35 cellular contexts compared by ENCODE assay signal in genomic region chr12:1445807-1446206, GRCh38.
DNase-seq lines count a peak whose midpoint lies in the region; ATAC-seq, FAIRE-seq and TF ChIP-seq lines count a peak whose summit lies in the region.
"Had no signal": no experiment of that assay in that cellular context is flagged by ENCODE, and none has a peak within 500 bp of the region (broad histone marks: within the 10 kb centered on the region; RNA-seq: fewer than 3 reads in every experiment).

No MANE protein-coding gene starts in this region.

- H3K27ac ChIP-seq in HepG2 (ENCODE audit: extremely low read length, insufficient read depth, low read length) (no peak overlapping the region), right lobe of liver (no peak overlapping the region), tibial artery (peak overlapping the region in 1 of 2 donors; percentile 36)
- H3K27ac ChIP-seq: A549, prostate gland, suprapubic skin had no signal

- CTCF ChIA-PET in HepG2 (lab: Yijun Ruan, JAX; ENCODE audit: low intra/inter-chr PET ratio, low total read pairs), result no interaction called here

- H3K79me2 ChIP-seq in HepG2 (ENCODE audit: insufficient read depth, low read length), result no peaks in the 10 kb centered on the region

- H3K27me3 ChIP-seq in HepG2 (ENCODE audit: control insufficient read depth in 1 of 2, insufficient read depth in 2 of 2, low read length in 2 of 2) (no peaks in the 10 kb centered on the region), right lobe of liver (no peaks in the 10 kb centered on the region), tibial artery (no peaks in the 10 kb centered on the region)
- H3K27me3 ChIP-seq: esophagus squamous epithelium, MG63, suprapubic skin had no signal

- intact Hi-C loops in HepG2 (cut with micrococcal nuclease; ENCODE audit: unreplicated experiment) (no loop called here), right lobe of liver (cut with DNase I) (no loop called here), tibial artery (cut with DNase I; ENCODE audit: low total_unique reads) (no loop called here), CD14-positive monocyte (cut with micrococcal nuclease) (no loop called here)

- ATAC-seq in HepG2, result no peak
- ATAC-seq in right lobe of liver, result no peak
- no peak for ATAC-seq in activated T-helper 17 cell treated with anti-CD3 and anti-CD28 coated beads, Interleukin-2, amount 50 U/mL, for 72 hours (replicated peaks)
- ATAC-seq: A549; CD8-positive, alpha-beta T cell had no signal

- H3K9me3 ChIP-seq in HepG2 (ENCODE audit: low read length) (no peaks in the 10 kb centered on the region), right lobe of liver (no peaks in the 10 kb centered on the region), tibial artery (no peaks in the 10 kb centered on the region)
- H3K9me3 ChIP-seq: A549, esophagus squamous epithelium, prostate gland, suprapubic skin had no signal

- peak overlapping the region; percentile 1 for H3K27ac Mint-ChIP-seq in activated T-helper 17 cell treated with anti-CD3 and anti-CD28 coated beads, Interleukin-2, amount 50 U/mL, for 72 hours
- no peak overlapping the region for H3K27ac Mint-ChIP-seq in CD14-positive monocyte
- H3K27ac Mint-ChIP-seq in T-helper 2 cell treated with Interferon-gamma antibody and Interleukin-4, amounts not matched to agents 5 μg/mL and 100 μg/mL, for 36 hours, result no peak overlapping the region
- H3K27ac Mint-ChIP-seq: CD8-positive, alpha-beta T cell; T-helper 1 cell treated with Interleukin-12 subunit alpha and Interleukin-12 subunit beta and Interleukin-4 antibody, amounts not matched to agents 30 μg/mL and 1 μg/mL, for 36 hours had no signal

- H2AFZ ChIP-seq in HepG2 (ENCODE audit: low read length), result no peak overlapping the region

- H3K36me3 ChIP-seq in HepG2 (replicated peaks in 1 of 2; ENCODE audit: control insufficient read depth in 1 of 2, insufficient read depth in 2 of 2, low read length in 2 of 2) (peaks cover 3 to 10% of the 10 kb centered on the region in 2 experiments; a peak in 2 of 5 replicates), right lobe of liver (peaks cover 0 to 2% (median 0%) of the 10 kb centered on the region in 4 donors), tibial artery (peaks cover 9 to 15% (median 12%) of the 10 kb centered on the region in 3 donors)
- H3K36me3 ChIP-seq: prostate gland had no signal

- BruUV-seq in HepG2 (replicated peaks; lab: Mats Ljungman, UMichigan), result TSS peak; percentile 29

- no peak for TF ChIP-seq RAD21 in HepG2 (CRISPR knock-in tag; IDR thresholded peaks at IDR 0.05)

- H3K4me3 ChIP-seq in HepG2 (replicated peaks in 1 of 3; ENCODE audit: insufficient read depth in 1 of 3, low read depth in 2 of 3, low read length in 3 of 3), result no peak overlapping the region
- no peak overlapping the region for H3K4me3 ChIP-seq in right lobe of liver
- no peak overlapping the region for H3K4me3 ChIP-seq in tibial artery
- H3K4me3 ChIP-seq: A549, esophagus squamous epithelium, lung, MG63, prostate gland, suprapubic skin had no signal

- no peaks in the 10 kb centered on the region for H3K4me1 Mint-ChIP-seq in activated T-helper 17 cell treated with anti-CD3 and anti-CD28 coated beads, Interleukin-2, amount 50 U/mL, for 72 hours
- no peaks in the 10 kb centered on the region for H3K4me1 Mint-ChIP-seq in CD14-positive monocyte
- no peaks in the 10 kb centered on the region for H3K4me1 Mint-ChIP-seq in T-helper 2 cell treated with Interferon-gamma antibody and Interleukin-4, amounts not matched to agents 5 μg/mL and 100 μg/mL, for 36 hours (ENCODE audit: low read depth)
- H3K4me1 Mint-ChIP-seq: central memory CD8-positive, alpha-beta T cell had no signal

- H3K27me3 Mint-ChIP-seq in activated T-helper 17 cell treated with anti-CD3 and anti-CD28 coated beads, Interleukin-2, amount 50 U/mL, for 72 hours, result no peaks in the 10 kb centered on the region
- no peaks in the 10 kb centered on the region for H3K27me3 Mint-ChIP-seq in CD14-positive monocyte (ENCODE audit: low read depth in 3 of 3)
- H3K27me3 Mint-ChIP-seq in T-helper 2 cell treated with Interferon-gamma antibody and Interleukin-4, amounts not matched to agents 5 μg/mL and 100 μg/mL, for 36 hours (ENCODE audit: low read depth), result no peaks in the 10 kb centered on the region
- H3K27me3 Mint-ChIP-seq: central memory CD8-positive, alpha-beta T cell had no signal

- no peak for FAIRE-seq in HepG2 (lab: Jason Lieb, UNC)
- FAIRE-seq: A549, endometrium, frontal cortex, H54, urothelium cell line had no signal

- whole genome bisulfite sequencing in HepG2 (ENCODE audit: low lambda C conversion rate), result 67% methylated on average over 3 of the region's 3 CpGs
- WGBS in right lobe of liver (ENCODE audit: insufficient coverage, low coverage, low lambda C conversion rate, missing lambda C conversion rate), result 64% methylated on average over 3 of the region's 3 CpGs

- POLR2A ChIA-PET in HepG2 (lab: Yijun Ruan, JAX), result no interaction called here

- H4K20me1 ChIP-seq in HepG2 (ENCODE audit: insufficient read depth, low read length), result no peaks in the 10 kb centered on the region

- DNase-seq in HepG2 (ENCODE audit: low spot score), result no peak
- DNase-seq in right lobe of liver, result no peak
- DNase-seq in iPS-NIHi11 (ENCODE audit: low spot score), result peak; percentile 24
- DNase-seq in tibial artery, result no peak
- no peak for DNase-seq in CD14-positive monocyte (ENCODE audit: low spot score)
- no peak for DNase-seq in T-helper 2 cell treated with Interferon-gamma antibody and Interleukin-4, amounts not matched to agents 5 μg/mL and 100 μg/mL, for 36 hours (ENCODE audit: low spot score)
- DNase-seq in NCI-H1417 (lab: John Stamatoyannopoulos, UW), result no peak
- DNase-seq: activated CD4-positive, alpha-beta T cell treated with anti-CD3 and anti-CD28 coated beads for 4 hours; activated CD8-positive, alpha-beta memory T cell treated with anti-CD3 and anti-CD28 coated beads for 24 hours; activated effector memory CD4-positive, alpha-beta T cell treated with anti-CD3 and anti-CD28 coated beads, Interleukin-2, amount 50 U/mL, for 16 hours; AML-193; CD8-positive, alpha-beta T cell; dermis blood vessel endothelial cell; esophagus squamous epithelium; hypothalamus; KBM-7; MG63; NCI-H1417 treated with DMSO at 0.1 percent for 48 hours; NCI-H2081; NCI-H2227 treated with DMSO at 0.1 percent for 48 hours; NCI-H774; OCI-M1; stimulated activated CD4-positive, alpha-beta T cell treated with anti-CD3 and anti-CD28 coated beads, Interleukin-15, amount 100 ng/mL, for 24 hours; stimulated activated naive CD4-positive, alpha-beta T cell had no signal

- H3K4me1 ChIP-seq in HepG2 (ENCODE audit: insufficient read depth, low read length) (no peaks in the 10 kb centered on the region), right lobe of liver (peaks cover 0 to 2% (median 0%) of the 10 kb centered on the region in 4 donors), tibial artery (peaks cover 0 to 33% (median 13%) of the 10 kb centered on the region in 4 donors)
- H3K4me1 ChIP-seq: A549, prostate gland, suprapubic skin had no signal

- H3K9me3 Mint-ChIP-seq in activated T-helper 17 cell treated with anti-CD3 and anti-CD28 coated beads, Interleukin-2, amount 50 U/mL, for 72 hours, result no peaks in the 10 kb centered on the region
- H3K9me3 Mint-ChIP-seq in CD14-positive monocyte, result peaks cover 0 to 11% (median 7%) of the 10 kb centered on the region in 7 donors
- H3K9me3 Mint-ChIP-seq in T-helper 2 cell treated with Interferon-gamma antibody and Interleukin-4, amounts not matched to agents 5 μg/mL and 100 μg/mL, for 36 hours, result no peaks in the 10 kb centered on the region
- H3K9me3 Mint-ChIP-seq: CD8-positive, alpha-beta T cell; central memory CD8-positive, alpha-beta T cell; T-helper 1 cell treated with Interleukin-12 subunit alpha and Interleukin-12 subunit beta and Interleukin-4 antibody, amounts not matched to agents 30 μg/mL and 1 μg/mL, for 36 hours had no signal

- peaks cover 51% of the 10 kb centered on the region for H3K36me3 Mint-ChIP-seq in activated T-helper 17 cell treated with anti-CD3 and anti-CD28 coated beads, Interleukin-2, amount 50 U/mL, for 72 hours (ENCODE audit: low read depth)
- H3K36me3 Mint-ChIP-seq in CD14-positive monocyte, result peaks cover 40 to 49% of the 10 kb centered on the region in 2 donors
- peaks cover 6% of the 10 kb centered on the region for H3K36me3 Mint-ChIP-seq in T-helper 2 cell treated with Interferon-gamma antibody and Interleukin-4, amounts not matched to agents 5 μg/mL and 100 μg/mL, for 36 hours (ENCODE audit: low read depth)

- TF ChIP-seq EP300 in HepG2 (IDR thresholded peaks at IDR 0.05; ENCODE audit: low read depth in 2 of 2, low read length in 2 of 2), result no peak
- no peak for TF ChIP-seq EP300 in HepG2 (CRISPR knock-in tag; IDR thresholded peaks at IDR 0.05; ENCODE audit: borderline replicate concordance)

- no peak for TF ChIP-seq POLR2A in HepG2 (IDR thresholded peaks at IDR 0.05; ENCODE audit: insufficient read depth in 1 of 2, low read depth in 2 of 2, low read length in 2 of 2)
- TF ChIP-seq POLR2A in right lobe of liver (IDR thresholded peaks at IDR 0.05), result no peak

- no peak overlapping the region for H3K9ac ChIP-seq in HepG2 (ENCODE audit: insufficient read depth, low read depth, low read length)

- no peak for TF ChIP-seq CTCF in HepG2 (CRISPR knock-in tag; IDR thresholded peaks at IDR 0.05)
- TF ChIP-seq CTCF in right lobe of liver (IDR thresholded peaks at IDR 0.05), result no peak
- TF ChIP-seq CTCF in tibial artery (IDR thresholded peaks at IDR 0.05), result no peak
- TF ChIP-seq CTCF in CD14-positive monocyte (IDR thresholded peaks at IDR 0.05), result no peak

- in situ Hi-C loops in HepG2 (cut with HindIII; ENCODE audit: extremely low pct_ligation_motif_present, low pct_unique_long_range_greater_than_20kb), result no loop called here

- no peak overlapping the region for H3K4me3 Mint-ChIP-seq in activated T-helper 17 cell treated with anti-CD3 and anti-CD28 coated beads, Interleukin-2, amount 50 U/mL, for 72 hours
- H3K4me3 Mint-ChIP-seq in CD14-positive monocyte, result no peak overlapping the region
- H3K4me3 Mint-ChIP-seq in T-helper 2 cell treated with Interferon-gamma antibody and Interleukin-4, amounts not matched to agents 5 μg/mL and 100 μg/mL, for 36 hours, result no peak overlapping the region
- H3K4me3 Mint-ChIP-seq: CD8-positive, alpha-beta T cell; central memory CD8-positive, alpha-beta T cell; T-helper 1 cell treated with Interleukin-12 subunit alpha and Interleukin-12 subunit beta and Interleukin-4 antibody, amounts not matched to agents 30 μg/mL and 1 μg/mL, for 36 hours had no signal

- H3K4me2 ChIP-seq in HepG2 (ENCODE audit: low read depth, low read length), result no peak overlapping the region
- H3K4me2 ChIP-seq: A549 had no signal

TF ChIP-seq in HepG2, 621 proteins besides CTCF, POLR2A, EP300 and RAD21 (continues in another document):
- no peak for TF ChIP-seq RNF2 (conservative IDR thresholded peaks at IDR 0.05; ENCODE audit: low read depth)
- no peak for TF ChIP-seq AKAP8 (CRISPR knock-in tag; IDR thresholded peaks at IDR 0.05)
- no peak for TF ChIP-seq FOXA3 (CRISPR knock-in tag; IDR thresholded peaks at IDR 0.05)
- TF ChIP-seq ZNF788 (CRISPR knock-in tag; IDR thresholded peaks at IDR 0.05; ENCODE audit: borderline replicate concordance), result no peak
